In the genomic region with DNA sequence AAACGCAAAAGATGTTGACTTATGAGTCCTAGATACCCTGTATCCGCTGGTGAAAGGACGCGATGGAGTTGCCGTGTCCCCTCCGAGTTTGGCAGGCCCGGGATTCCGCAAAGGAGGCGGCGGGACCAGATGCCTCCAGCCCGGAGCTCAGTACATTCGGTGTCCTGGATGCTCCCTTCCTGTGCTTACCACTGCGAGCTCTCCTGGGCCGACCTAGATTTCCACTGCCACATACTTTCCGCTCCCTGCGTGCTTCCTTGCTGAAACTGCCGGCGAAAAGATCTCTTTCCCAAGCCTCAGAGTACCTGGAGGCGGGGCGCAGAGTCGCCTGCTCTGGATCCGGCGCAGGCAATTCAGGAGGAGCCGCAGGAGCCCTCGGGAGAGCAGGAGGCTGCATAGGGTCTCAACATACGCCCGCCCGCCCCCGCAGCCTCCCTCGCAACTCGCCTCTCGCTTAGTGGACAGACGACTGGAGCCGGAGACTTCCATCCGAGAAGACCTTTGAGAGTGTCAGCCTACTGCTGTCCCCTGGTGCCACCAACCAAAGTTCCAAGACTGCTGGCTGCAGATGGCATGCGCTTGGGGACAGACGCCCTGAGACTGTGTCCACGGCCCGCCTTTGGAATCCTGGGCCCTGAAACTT, we compare ENCODE assay signal across 9 cellular contexts. TPM values are rescaled to one million over a fixed set of nuclear protein-coding genes. Genes with fewer than 3 reads are reported as not detected.
DNase-seq lines count a peak whose midpoint lies in the region; ATAC-seq lines count a peak whose summit lies in the region.
"Had no signal": no experiment of that assay in that cellular context is flagged by ENCODE, and none has a peak within 500 bp of the region (broad histone marks: within the 10 kb centered on the region; RNA-seq: fewer than 3 reads in every experiment).

No MANE protein-coding gene starts in this region.

- H3K9me3 Mint-ChIP-seq in stimulated activated naive CD8-positive, alpha-beta T cell treated with anti-CD3 and anti-CD28 coated beads, Interleukin-15, Interleukin-2, amounts not matched to agents 100 ng/mL and 50 ng/mL, for 24 hours: no peaks in the 10 kb centered on the region

- H2AFZ ChIP-seq in mesenchymal stem cell (ENCODE audit: low read depth, low read length): peak overlapping the region; percentile 46

- no peak overlapping the region for H3K14ac ChIP-seq in mesenchymal stem cell (ENCODE audit: low read length in 2 of 2)

- no peak overlapping the region for H3K23ac ChIP-seq in mesenchymal stem cell (ENCODE audit: low read length in 2 of 2)

- peak overlapping the region; percentile 22 for H3K4me3 Mint-ChIP-seq in stimulated activated naive CD8-positive, alpha-beta T cell treated with anti-CD3 and anti-CD28 coated beads, Interleukin-15, Interleukin-2, amounts not matched to agents 100 ng/mL and 50 ng/mL, for 24 hours

- WGBS in mesenchymal stem cell: 5% methylated on average over 38 of the region's 39 CpGs

- peak overlapping the region; percentile 7 for H3K27ac ChIP-seq in duodenal mucosa (ENCODE audit: low read depth, low read length)
- no peak overlapping the region for H3K27ac ChIP-seq in mesenchymal stem cell (ENCODE audit: low read length, poor library complexity, severe bottlenecking)

- no peak for ATAC-seq in stimulated activated naive CD8-positive, alpha-beta T cell treated with anti-CD3 and anti-CD28 coated beads, Interleukin-15, Interleukin-2, amounts not matched to agents 100 U/mL and 50 U/mL, for 24 hours
- ATAC-seq in GM19328 (IDR thresholded peaks at IDR 0.05; ENCODE audit: unreplicated experiment): no peak
- ATAC-seq in HG02840 (IDR thresholded peaks at IDR 0.05; ENCODE audit: low FRiP score, unreplicated experiment): no peak

- peak overlapping the region in 1 of 2 experiments; percentile 37 for H2BK12ac ChIP-seq in mesenchymal stem cell (ENCODE audit: low read length in 2 of 2)

- H3K4me2 ChIP-seq in mesenchymal stem cell (ENCODE audit: low read length, poor library complexity, severe bottlenecking): peak overlapping the region; percentile 78

- no peaks in the 10 kb centered on the region for H3K36me3 Mint-ChIP-seq in stimulated activated naive CD8-positive, alpha-beta T cell treated with anti-CD3 and anti-CD28 coated beads, Interleukin-15, Interleukin-2, amounts not matched to agents 100 ng/mL and 50 ng/mL, for 24 hours (ENCODE audit: low read depth)

- peak overlapping the region; percentile 45 for H2BK120ac ChIP-seq in mesenchymal stem cell (ENCODE audit: low read depth, low read length)

- peaks cover 19% of the 10 kb centered on the region for H3K27me3 Mint-ChIP-seq in stimulated activated naive CD8-positive, alpha-beta T cell treated with anti-CD3 and anti-CD28 coated beads, Interleukin-15, Interleukin-2, amounts not matched to agents 100 ng/mL and 50 ng/mL, for 24 hours

- no peak overlapping the region for H3K27ac Mint-ChIP-seq in stimulated activated naive CD8-positive, alpha-beta T cell treated with anti-CD3 and anti-CD28 coated beads, Interleukin-15, Interleukin-2, amounts not matched to agents 100 ng/mL and 50 ng/mL, for 24 hours

- H4K8ac ChIP-seq in mesenchymal stem cell (ENCODE audit: low read length): peak overlapping the region; percentile 83

- no peaks in the 10 kb centered on the region for H3K4me1 ChIP-seq in duodenal mucosa (ENCODE audit: control insufficient read depth in 1 of 2, insufficient read depth in 2 of 2, low read length in 2 of 2)
- peaks cover 9% of the 10 kb centered on the region for H3K4me1 ChIP-seq in mesenchymal stem cell (ENCODE audit: control insufficient read depth, insufficient read depth, low read depth, low read length)

- H3K4me1 Mint-ChIP-seq in stimulated activated naive CD8-positive, alpha-beta T cell treated with anti-CD3 and anti-CD28 coated beads, Interleukin-15, Interleukin-2, amounts not matched to agents 100 ng/mL and 50 ng/mL, for 24 hours (ENCODE audit: low read depth): peaks cover 21% of the 10 kb centered on the region

- peak overlapping the region; percentile 71 for H4K91ac ChIP-seq in mesenchymal stem cell (ENCODE audit: low read length)

- H3K9me3 ChIP-seq in duodenal mucosa (ENCODE audit: control insufficient read depth in 1 of 2, low read length in 2 of 2): no peaks in the 10 kb centered on the region
- no peaks in the 10 kb centered on the region for H3K9me3 ChIP-seq in mesenchymal stem cell (ENCODE audit: control insufficient read depth, low read length)

- H3K27me3 ChIP-seq in duodenal mucosa (ENCODE audit: control insufficient read depth in 1 of 2, insufficient read depth in 2 of 2, low read length in 2 of 2): peaks cover 33 to 39% of the 10 kb centered on the region in 2 donors
- H3K27me3 ChIP-seq in mesenchymal stem cell (ENCODE audit: control insufficient read depth in 1 of 2, insufficient read depth in 1 of 2, low read length in 2 of 2): no peaks in the 10 kb centered on the region

- H2AK5ac ChIP-seq in mesenchymal stem cell (ENCODE audit: low read length, severe bottlenecking): no peak overlapping the region

- H3K18ac ChIP-seq in mesenchymal stem cell (ENCODE audit: low read depth in 1 of 2, low read length in 2 of 2): peak overlapping the region; percentile 63 to 86

- H3K4me3 ChIP-seq in duodenal mucosa (ENCODE audit: low read depth in 1 of 2, low read length in 2 of 2) (peak overlapping the region in 1 of 2 donors; percentile 23), mesenchymal stem cell (ENCODE audit: insufficient read depth in 1 of 2, low read depth in 1 of 2, low read length in 2 of 2) (peak overlapping the region; percentile 47 to 69)

- no peak overlapping the region for H2BK5ac ChIP-seq in mesenchymal stem cell (ENCODE audit: low read depth, low read length, poor library complexity, severe bottlenecking)

- DNase-seq in stimulated activated naive CD8-positive, alpha-beta T cell treated with anti-CD3 and anti-CD28 coated beads, Interleukin-15, Interleukin-2, amounts not matched to agents 100 U/mL and 50 U/mL, for 24 hours: no peak
- peak; percentile 69 for DNase-seq in mesenchymal stem cell
- DNase-seq in RKO (ENCODE audit: low spot score): no peak
- no peak for DNase-seq in NAMALWA (ENCODE audit: low spot score)
- DNase-seq: SIG-M5 had no signal

- H3K9ac ChIP-seq in duodenal mucosa (ENCODE audit: low read depth in 1 of 2, low read length in 2 of 2) (no peak overlapping the region), mesenchymal stem cell (ENCODE audit: low read length) (peak overlapping the region; percentile 71)

- H3K36me3 ChIP-seq in duodenal mucosa (ENCODE audit: control insufficient read depth in 1 of 2, insufficient read depth in 2 of 2, low read length in 2 of 2) (no peaks in the 10 kb centered on the region), mesenchymal stem cell (ENCODE audit: control insufficient read depth in 1 of 2, insufficient read depth in 2 of 2, low read depth in 1 of 2, low read length in 2 of 2) (peaks cover 0 to 10% of the 10 kb centered on the region in 2 experiments)

- no peaks in the 10 kb centered on the region for H3K79me1 ChIP-seq in mesenchymal stem cell (replicated peaks; ENCODE audit: low read length, poor library complexity, severe bottlenecking)

- peak overlapping the region in 1 of 2 experiments; percentile 11 for H3K4ac ChIP-seq in mesenchymal stem cell (ENCODE audit: low read depth in 1 of 2, low read length in 2 of 2)

- H2BK15ac ChIP-seq in mesenchymal stem cell (ENCODE audit: low read depth, poor library complexity, severe bottlenecking): peak overlapping the region; percentile 21

RNA-seq across cellular contexts. Expression of a gene that starts 39.8 kb away (rescaled TPM):
- 1.8 TPM for polyA plus RNA-seq in mesenchymal stem cell (2013, experiment 1 of 2)
- 1.8 TPM for polyA plus RNA-seq in mesenchymal stem cell (2013, experiment 2 of 2)
